Comparison of ENCODE assay signal across 12 cellular contexts in genomic region chr16:79272141-79272577, GRCh38.
DNase-seq lines count a peak whose midpoint lies in the region; ATAC-seq and TF ChIP-seq lines count a peak whose summit lies in the region.
"Had no signal": no experiment of that assay in that cellular context is flagged by ENCODE, and none has a peak within 500 bp of the region (broad histone marks: within the 10 kb centered on the region; RNA-seq: fewer than 3 reads in every experiment).

No MANE protein-coding gene starts in this region.

- H3K27me3 Mint-ChIP-seq in activated T-cell treated with anti-CD3 and anti-CD28 coated beads, Interleukin-2, amount 50 U/mL, for 72 hours (ENCODE audit: low read depth) = peaks cover 10% of the 10 kb centered on the region
- peaks cover 0 to 5% of the 10 kb centered on the region in 2 donors for H3K27me3 Mint-ChIP-seq in natural killer cell (ENCODE audit: low read depth in 2 of 2)

- no peaks in the 10 kb centered on the region for H3K27me3 ChIP-seq in aorta (ENCODE audit: control insufficient read depth in 1 of 2, insufficient read depth in 2 of 2, low read length in 1 of 2)

- peak; percentile 52 to 56 for ATAC-seq in activated CD4-positive, CD25-positive, alpha-beta regulatory T cell treated with anti-CD3 and anti-CD28 coated beads, Interleukin-2, amount 50 U/mL, for 24 hours
- ATAC-seq in activated T-cell treated with anti-CD3 and anti-CD28 coated beads, Interleukin-2, amount 50 U/mL, for 72 hours (replicated peaks in 1 of 2) = peak; percentile 67 to 72
- ATAC-seq in natural killer cell = peak; percentile 74 to 83 (median 77)
- ATAC-seq in GM19395 (IDR thresholded peaks at IDR 0.05; ENCODE audit: unreplicated experiment) = no peak
- no peak for ATAC-seq in aorta (ENCODE audit: low FRiP score)

- peak; percentile 14 for TF ChIP-seq CTCF in natural killer cell (IDR thresholded peaks at IDR 0.05)

- peak overlapping the region; percentile 93 for H3K27ac Mint-ChIP-seq in activated T-cell treated with anti-CD3 and anti-CD28 coated beads, Interleukin-2, amount 50 U/mL, for 72 hours
- peak overlapping the region; percentile 14 to 80 for H3K27ac Mint-ChIP-seq in natural killer cell
- H3K27ac Mint-ChIP-seq: dendritic cell treated with granulocyte-macrophage colony-stimulating factor and Interleukin-4, amounts not matched to agents 40 ng/mL and 50 ng/mL, for 4 days had no signal

- intact Hi-C loops in natural killer cell (cut with micrococcal nuclease) = loop anchor here (10.0 kb wide), 1 partner anchor 143 kb away; no protein-coding TSS in a partner anchor
- intact Hi-C loops in aorta (cut with DNase I) = no loop called here

- peak overlapping the region; percentile 82 to 93 for H3K4me3 Mint-ChIP-seq in activated T-cell treated with anti-CD3 and anti-CD28 coated beads, Interleukin-2, amount 50 U/mL, for 72 hours
- H3K4me3 Mint-ChIP-seq in natural killer cell = peak overlapping the region; percentile 78
- H3K4me3 Mint-ChIP-seq: dendritic cell treated with granulocyte-macrophage colony-stimulating factor and Interleukin-4, amounts not matched to agents 40 ng/mL and 50 ng/mL, for 4 days had no signal

- WGBS in aorta, 2 donors = 89 to 91% methylated on average over 19 of the region's 19 CpGs

- H3K4me1 Mint-ChIP-seq in activated T-cell treated with anti-CD3 and anti-CD28 coated beads, Interleukin-2, amount 50 U/mL, for 72 hours (ENCODE audit: low read depth) = peaks cover 77% of the 10 kb centered on the region
- H3K4me1 Mint-ChIP-seq in natural killer cell = peaks cover 51 to 56% of the 10 kb centered on the region in 2 donors

- H3K9me3 ChIP-seq in aorta (ENCODE audit: control insufficient read depth, low read length) = peaks cover 4% of the 10 kb centered on the region
- H3K9me3 ChIP-seq: left ventricle myocardium inferior had no signal

- DNase-seq in activated T-cell treated with anti-CD3 and anti-CD28 coated beads, Interleukin-2, amount 50 U/mL, for 72 hours = peak; percentile 80 to 85
- DNase-seq in natural killer cell = peak; percentile 33
- DNase-seq in stimulated activated naive CD4-positive, alpha-beta T cell treated with Interleukin-2 at 50 U/mL for 16 hours (lab: John Stamatoyannopoulos, UW) = peak; percentile 79
- DNase-seq in COR-L47 (lab: John Stamatoyannopoulos, UW) = no peak
- DNase-seq in D341Med (ENCODE audit: low spot score) = no peak
- no peak for DNase-seq in aorta
- DNase-seq: DMS79 treated with DMSO at 0.1 percent for 48 hours, KBM-7, left ventricle myocardium inferior had no signal

- no peaks in the 10 kb centered on the region for H3K36me3 ChIP-seq in aorta (ENCODE audit: control insufficient read depth in 1 of 2, insufficient read depth in 2 of 2, low read length in 1 of 2)
- H3K36me3 ChIP-seq: left ventricle myocardium inferior had no signal

- no peak overlapping the region for H3K4me3 ChIP-seq in aorta (ENCODE audit: low read length in 2 of 2)
- H3K4me3 ChIP-seq: left ventricle myocardium inferior had no signal

- peaks cover 0 to under 1% of the 10 kb centered on the region in 2 donors for H3K36me3 Mint-ChIP-seq in activated T-cell treated with anti-CD3 and anti-CD28 coated beads, Interleukin-2, amount 50 U/mL, for 72 hours (ENCODE audit: insufficient read depth in 2 of 2)
- no peaks in the 10 kb centered on the region for H3K36me3 Mint-ChIP-seq in natural killer cell

- H3K4me1 ChIP-seq in aorta (ENCODE audit: control insufficient read depth in 1 of 2, insufficient read depth in 2 of 2, low read length in 2 of 2) = no peaks in the 10 kb centered on the region
- H3K4me1 ChIP-seq: left ventricle myocardium inferior had no signal

- no peak overlapping the region for H3K27ac ChIP-seq in aorta (ENCODE audit: low read depth in 1 of 2, low read length in 2 of 2)
- H3K27ac ChIP-seq: left ventricle myocardium inferior had no signal

- peaks cover under 1 to 1% of the 10 kb centered on the region in 2 donors for H3K9me3 Mint-ChIP-seq in activated T-cell treated with anti-CD3 and anti-CD28 coated beads, Interleukin-2, amount 50 U/mL, for 72 hours
- H3K9me3 Mint-ChIP-seq in natural killer cell = no peaks in the 10 kb centered on the region
- H3K9me3 Mint-ChIP-seq: dendritic cell treated with granulocyte-macrophage colony-stimulating factor and Interleukin-4, amounts not matched to agents 40 ng/mL and 50 ng/mL, for 4 days had no signal

Comparison
In these comparisons a context has a peak if more than half of its experiments do, and no peak if none do; other contexts are left out.
1. ATAC-seq: peak in activated CD4-positive, CD25-positive, alpha-beta regulatory T cell treated with anti-CD3 and anti-CD28 coated beads, Interleukin-2, amount 50 U/mL, for 24 hours (2 of 2), activated T-cell treated with anti-CD3 and anti-CD28 coated beads, Interleukin-2, amount 50 U/mL, for 72 hours (2 of 2) and natural killer cell (3 of 3); none in GM19395 (single experiment) and aorta (single experiment).
2. DNase-seq: peak in activated T-cell treated with anti-CD3 and anti-CD28 coated beads, Interleukin-2, amount 50 U/mL, for 72 hours (2 of 2), natural killer cell (single experiment) and stimulated activated naive CD4-positive, alpha-beta T cell treated with Interleukin-2 at 50 U/mL for 16 hours (single experiment); none in COR-L47 (single experiment), D341Med (single experiment) and aorta (0 of 2).